Comparison of ENCODE assay signal across 3 cellular contexts in the genomic region with DNA sequence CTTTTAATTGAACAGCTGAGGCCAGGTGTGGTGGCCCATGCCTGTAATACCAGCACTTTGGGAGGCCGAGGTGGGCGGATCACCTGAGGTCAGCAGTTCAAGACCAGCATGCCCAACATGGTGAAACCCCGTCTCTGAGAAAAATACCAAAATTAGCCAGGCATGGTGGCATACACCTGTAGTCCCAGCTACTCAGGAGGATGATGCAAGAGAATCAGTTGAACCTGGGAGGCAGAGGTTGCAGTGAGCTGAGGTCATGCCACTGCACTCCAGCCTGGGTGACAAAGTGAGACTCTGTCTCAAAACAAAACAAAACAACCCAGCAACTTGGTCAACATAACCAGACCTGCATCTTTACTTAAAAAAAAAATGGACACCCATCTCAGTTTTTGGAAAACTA. TPM values are rescaled to one million over a fixed set of nuclear protein-coding genes. Genes with fewer than 3 reads are reported as not detected.
"Had no signal": no experiment of that assay in that cellular context is flagged by ENCODE, and none has a peak within 500 bp of the region (broad histone marks: within the 10 kb centered on the region; RNA-seq: fewer than 3 reads in every experiment).

No MANE protein-coding gene starts in this region.

RNA-seq across cellular contexts. Expression of gene SRRM5, which starts 24.9 kb away (rescaled TPM):
- total RNA-seq: stomach, temporal lobe, urinary bladder had no signal
